In genomic region chr11:74116719-74117118, GRCh38 we compare ENCODE assay signal across 1 cellular context.
TF ChIP-seq lines count a peak whose summit lies in the region.

No MANE protein-coding gene starts in this region.

TF ChIP-seq in K562, 482 proteins besides CTCF, POLR2A, EP300 and RAD21 (continued from another document and continues in another):
- TF ChIP-seq ZNF592 (IDR thresholded peaks at IDR 0.05) (no peak), TSHZ1 (CRISPR knock-in tag; IDR thresholded peaks at IDR 0.05) (peak; percentile 92), SLC30A9 (CRISPR knock-in tag; IDR thresholded peaks at IDR 0.05) (peak; percentile 95), SRF (CRISPR knock-in tag; IDR thresholded peaks at IDR 0.05) (peak in 1 of 2 experiments; percentile 65; a peak in 1 of 4 replicates), CUX1 (CRISPR knock-in tag; IDR thresholded peaks at IDR 0.05) (no peak), SNIP1 (IDR thresholded peaks at IDR 0.05; ENCODE audit: low read depth) (no peak), TAF15 (IDR thresholded peaks at IDR 0.05; ENCODE audit: low read depth, low read length) (no peak), EWSR1 (IDR thresholded peaks at IDR 0.05; ENCODE audit: borderline replicate concordance, low read depth, partially characterized antibody) (no peak), ZNF398 (CRISPR knock-in tag; IDR thresholded peaks at IDR 0.05) (no peak), NFIX (CRISPR knock-in tag; IDR thresholded peaks at IDR 0.05; ENCODE audit: low read depth) (peak; percentile 97), ZNF165 (CRISPR knock-in tag; IDR thresholded peaks at IDR 0.05; ENCODE audit: borderline replicate concordance) (peak; percentile 78; the same call in 1 of the 2 replicates), ZBTB5 (IDR thresholded peaks at IDR 0.05) (no peak), KLF6 (CRISPR knock-in tag; IDR thresholded peaks at IDR 0.05; ENCODE audit: borderline replicate concordance) (peak; percentile 77; the same call in 1 of the 2 replicates), ELF4 (CRISPR knock-in tag; IDR thresholded peaks at IDR 0.05) (no peak), EGR1 (conservative IDR thresholded peaks at IDR 0.05) (no peak), ZNF583 (CRISPR knock-in tag; IDR thresholded peaks at IDR 0.05) (peak; percentile 89; the same call in 1 of the 2 replicates), ZNF780A (CRISPR knock-in tag; IDR thresholded peaks at IDR 0.05) (0 out of 2 replicates have a peak, but pooled peaks have one; percentile 23), ARHGAP35 (IDR thresholded peaks at IDR 0.05; ENCODE audit: partially characterized antibody) (no peak), E2F3 (CRISPR knock-in tag; IDR thresholded peaks at IDR 0.05) (peak; percentile 74; the same call in 1 of the 2 replicates), GTF2B (IDR thresholded peaks at IDR 0.05; ENCODE audit: extremely low read depth, insufficient read length) (no peak), RBFOX2 (IDR thresholded peaks at IDR 0.05; ENCODE audit: low read depth, low read length) (no peak)
- TF ChIP-seq, protein P1, sequence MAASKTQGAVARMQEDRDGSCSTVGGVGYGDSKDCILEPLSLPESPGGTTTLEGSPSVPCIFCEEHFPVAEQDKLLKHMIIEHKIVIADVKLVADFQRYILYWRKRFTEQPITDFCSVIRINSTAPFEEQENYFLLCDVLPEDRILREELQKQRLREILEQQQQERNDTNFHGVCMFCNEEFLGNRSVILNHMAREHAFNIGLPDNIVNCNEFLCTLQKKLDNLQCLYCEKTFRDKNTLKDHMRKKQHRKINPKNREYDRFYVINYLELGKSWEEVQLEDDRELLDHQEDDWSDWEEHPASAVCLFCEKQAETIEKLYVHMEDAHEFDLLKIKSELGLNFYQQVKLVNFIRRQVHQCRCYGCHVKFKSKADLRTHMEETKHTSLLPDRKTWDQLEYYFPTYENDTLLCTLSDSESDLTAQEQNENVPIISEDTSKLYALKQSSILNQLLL (CRISPR knock-in tag; IDR thresholded peaks at IDR 0.05; ENCODE audit: borderline replicate concordance), result peak; percentile 99
- TF ChIP-seq, protein P2, sequence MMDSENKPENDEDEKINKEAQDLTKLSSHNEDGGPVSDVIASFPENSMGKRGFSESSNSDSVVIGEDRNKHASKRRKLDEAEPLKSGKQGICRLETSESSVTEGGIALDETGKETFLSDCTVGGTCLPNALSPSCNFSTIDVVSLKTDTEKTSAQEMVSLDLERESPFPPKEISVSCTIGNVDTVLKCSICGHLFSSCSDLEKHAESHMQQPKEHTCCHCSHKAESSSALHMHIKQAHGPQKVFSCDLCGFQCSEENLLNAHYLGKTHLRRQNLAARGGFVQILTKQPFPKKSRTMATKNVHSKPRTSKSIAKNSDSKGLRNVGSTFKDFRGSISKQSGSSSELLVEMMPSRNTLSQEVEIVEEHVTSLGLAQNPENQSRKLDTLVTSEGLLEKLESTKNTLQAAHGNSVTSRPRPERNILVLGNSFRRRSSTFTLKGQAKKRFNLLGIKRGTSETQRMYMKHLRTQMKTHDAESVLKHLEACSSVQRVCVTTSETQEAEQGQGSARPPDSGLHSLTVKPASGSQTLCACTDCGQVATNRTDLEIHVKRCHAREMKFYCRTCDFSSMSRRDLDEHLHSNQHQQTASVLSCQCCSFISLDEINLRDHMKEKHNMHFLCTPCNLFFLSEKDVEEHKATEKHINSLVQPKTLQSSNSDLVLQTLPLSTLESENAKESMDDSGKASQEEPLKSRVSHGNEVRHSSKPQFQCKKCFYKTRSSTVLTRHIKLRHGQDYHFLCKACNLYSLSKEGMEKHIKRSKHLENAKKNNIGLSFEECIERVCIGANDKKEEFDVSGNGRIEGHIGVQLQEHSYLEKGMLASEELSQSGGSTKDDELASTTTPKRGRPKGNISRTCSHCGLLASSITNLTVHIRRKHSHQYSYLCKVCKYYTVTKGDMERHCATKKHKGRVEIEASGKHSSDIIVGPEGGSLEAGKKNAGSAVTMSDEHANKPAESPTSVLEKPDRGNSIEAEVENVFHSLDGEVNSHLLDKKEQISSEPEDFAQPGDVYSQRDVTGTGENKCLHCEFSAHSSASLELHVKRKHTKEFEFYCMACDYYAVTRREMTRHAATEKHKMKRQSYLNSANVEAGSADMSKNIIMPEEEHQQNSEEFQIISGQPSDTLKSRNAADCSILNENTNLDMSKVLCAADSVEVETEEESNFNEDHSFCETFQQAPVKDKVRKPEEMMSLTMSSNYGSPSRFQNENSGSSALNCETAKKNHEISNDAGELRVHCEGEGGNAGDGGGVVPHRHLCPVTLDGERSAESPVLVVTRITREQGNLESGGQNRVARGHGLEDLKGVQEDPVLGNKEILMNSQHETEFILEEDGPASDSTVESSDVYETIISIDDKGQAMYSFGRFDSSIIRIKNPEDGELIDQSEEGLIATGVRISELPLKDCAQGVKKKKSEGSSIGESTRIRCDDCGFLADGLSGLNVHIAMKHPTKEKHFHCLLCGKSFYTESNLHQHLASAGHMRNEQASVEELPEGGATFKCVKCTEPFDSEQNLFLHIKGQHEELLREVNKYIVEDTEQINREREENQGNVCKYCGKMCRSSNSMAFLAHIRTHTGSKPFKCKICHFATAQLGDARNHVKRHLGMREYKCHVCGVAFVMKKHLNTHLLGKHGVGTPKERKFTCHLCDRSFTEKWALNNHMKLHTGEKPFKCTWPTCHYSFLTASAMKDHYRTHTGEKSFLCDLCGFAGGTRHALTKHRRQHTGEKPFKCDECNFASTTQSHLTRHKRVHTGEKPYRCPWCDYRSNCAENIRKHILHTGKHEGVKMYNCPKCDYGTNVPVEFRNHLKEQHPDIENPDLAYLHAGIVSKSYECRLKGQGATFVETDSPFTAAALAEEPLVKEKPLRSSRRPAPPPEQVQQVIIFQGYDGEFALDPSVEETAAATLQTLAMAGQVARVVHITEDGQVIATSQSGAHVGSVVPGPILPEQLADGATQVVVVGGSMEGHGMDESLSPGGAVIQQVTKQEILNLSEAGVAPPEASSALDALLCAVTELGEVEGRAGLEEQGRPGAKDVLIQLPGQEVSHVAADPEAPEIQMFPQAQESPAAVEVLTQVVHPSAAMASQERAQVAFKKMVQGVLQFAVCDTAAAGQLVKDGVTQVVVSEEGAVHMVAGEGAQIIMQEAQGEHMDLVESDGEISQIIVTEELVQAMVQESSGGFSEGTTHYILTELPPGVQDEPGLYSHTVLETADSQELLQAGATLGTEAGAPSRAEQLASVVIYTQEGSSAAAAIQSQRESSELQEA (IDR thresholded peaks at IDR 0.05; ENCODE audit: low read depth), result no peak
